ENCODE assay signal across 18 cellular contexts in genomic region chr2:187566712-187567111, GRCh38. TPM values are rescaled to one million over a fixed set of nuclear protein-coding genes. Genes with fewer than 3 reads are reported as not detected.
"Had no signal": no experiment of that assay in that cellular context is flagged by ENCODE, and none has a peak within 500 bp of the region (broad histone marks: within the 10 kb centered on the region; RNA-seq: fewer than 3 reads in every experiment).

No MANE protein-coding gene starts in this region.

- H3K36me3 ChIP-seq: pancreas, thyroid gland had no signal

- FAIRE-seq: endometrium, islet of Langerhans, pancreas, urothelium cell line had no signal

- H3K36me3 Mint-ChIP-seq: activated CD8-positive, alpha-beta memory T cell treated with anti-CD3 and anti-CD28 coated beads, Interleukin-2, amount 10 ng/mL, durations not matched to agents 7 days and 5 days; activated naive CD4-positive, alpha-beta T cell treated with anti-CD3 and anti-CD28 coated beads, Interleukin-2, amount 50 U/mL, for 72 hours had no signal

- H3K27me3 ChIP-seq: body of pancreas, dorsolateral prefrontal cortex, foreskin keratinocyte, pancreas, thyroid gland had no signal

- H3K9me3 ChIP-seq: body of pancreas, pancreas, thyroid gland had no signal

- H3K27ac Mint-ChIP-seq: activated CD8-positive, alpha-beta memory T cell treated with anti-CD3 and anti-CD28 coated beads, Interleukin-2, amount 10 ng/mL, durations not matched to agents 7 days and 5 days; activated naive CD4-positive, alpha-beta T cell treated with anti-CD3 and anti-CD28 coated beads, Interleukin-2, amount 50 U/mL, for 72 hours; activated T-cell treated with anti-CD3 and anti-CD28 coated beads, Interleukin-2, amount 50 U/mL, for 24 hours had no signal

- DNase-seq: activated CD4-positive, alpha-beta T cell treated with anti-CD3 and anti-CD28 coated beads, Interleukin-2, amount 50 U/mL, for 48 hours; activated CD4-positive, CD25-positive, alpha-beta regulatory T cell treated with anti-CD3 and anti-CD28 coated beads, Interleukin-2, amount 50 U/mL, for 72 hours; activated CD8-positive, alpha-beta memory T cell treated with anti-CD3 and anti-CD28 coated beads, Interleukin-2, amount 10 ng/mL, durations not matched to agents 7 days and 5 days; activated effector memory CD4-positive, alpha-beta T cell treated with Interleukin-2 at 50 U/mL for 16 hours; activated T-cell treated with anti-CD3 and anti-CD28 coated beads, Interleukin-2, amount 50 U/mL, for 24 hours; amniotic stem cell; body of pancreas; dorsolateral prefrontal cortex; foreskin keratinocyte; head of caudate nucleus; pancreas; T-helper 2 cell; thyroid gland had no signal

- H3K4me1 ChIP-seq: body of pancreas, foreskin keratinocyte, pancreas, thyroid gland had no signal

- H3K4me3 Mint-ChIP-seq: activated CD8-positive, alpha-beta memory T cell treated with anti-CD3 and anti-CD28 coated beads, Interleukin-2, amount 10 ng/mL, durations not matched to agents 7 days and 5 days; activated T-cell treated with anti-CD3 and anti-CD28 coated beads, Interleukin-2, amount 50 U/mL, for 24 hours had no signal

- H3K27ac ChIP-seq: body of pancreas, foreskin keratinocyte, pancreas, thyroid gland had no signal

- H3K4me1 Mint-ChIP-seq: activated CD8-positive, alpha-beta memory T cell treated with anti-CD3 and anti-CD28 coated beads, Interleukin-2, amount 10 ng/mL, durations not matched to agents 7 days and 5 days had no signal

- H3K4me3 ChIP-seq: body of pancreas, dorsolateral prefrontal cortex, pancreas, thyroid gland had no signal

- ATAC-seq: activated CD8-positive, alpha-beta memory T cell treated with anti-CD3 and anti-CD28 coated beads, Interleukin-2, amount 10 ng/mL, durations not matched to agents 7 days and 5 days; activated naive CD4-positive, alpha-beta T cell treated with anti-CD3 and anti-CD28 coated beads, Interleukin-2, amount 50 U/mL, for 72 hours; body of pancreas; esophagus mucosa; foreskin keratinocyte; pancreas had no signal

- H3K27me3 Mint-ChIP-seq: activated CD8-positive, alpha-beta memory T cell treated with anti-CD3 and anti-CD28 coated beads, Interleukin-2, amount 10 ng/mL, durations not matched to agents 7 days and 5 days; activated T-cell treated with anti-CD3 and anti-CD28 coated beads, Interleukin-2, amount 50 U/mL, for 24 hours had no signal

- H3K9me3 Mint-ChIP-seq: activated naive CD4-positive, alpha-beta T cell treated with anti-CD3 and anti-CD28 coated beads, Interleukin-2, amount 50 U/mL, for 72 hours; activated T-cell treated with anti-CD3 and anti-CD28 coated beads, Interleukin-2, amount 50 U/mL, for 24 hours had no signal

RNA-seq across cellular contexts. Expression of gene TFPI, which starts 12.5 kb away (rescaled TPM):
- total RNA-seq: activated CD8-positive, alpha-beta memory T cell treated with anti-CD3 and anti-CD28 coated beads, Interleukin-2, amount 10 ng/mL, durations not matched to agents 7 days and 5 days had no signal
